1 cellular context compared by ENCODE assay signal in genomic region chr4:4385729-4386295, GRCh38.
TF ChIP-seq lines count a peak whose summit lies in the region.

No MANE protein-coding gene starts in this region.

TF ChIP-seq in IMR-90, 13 proteins besides CTCF, POLR2A, EP300 and RAD21 (continued from another document):
- TF ChIP-seq ELK1 (IDR thresholded peaks at IDR 0.05; ENCODE audit: borderline replicate concordance, low read depth, low read length) (no peak), CHD1 (IDR thresholded peaks at IDR 0.05; ENCODE audit: low read depth, low read length) (no peak), RFX5 (IDR thresholded peaks at IDR 0.05; ENCODE audit: low read depth, low read length) (no peak), FOS (IDR thresholded peaks at IDR 0.05; ENCODE audit: low read depth, low read length) (no peak), RCOR1 (IDR thresholded peaks at IDR 0.05; ENCODE audit: insufficient replicate concordance, low read length) (no peak)
- TF ChIP-seq, protein P1, sequence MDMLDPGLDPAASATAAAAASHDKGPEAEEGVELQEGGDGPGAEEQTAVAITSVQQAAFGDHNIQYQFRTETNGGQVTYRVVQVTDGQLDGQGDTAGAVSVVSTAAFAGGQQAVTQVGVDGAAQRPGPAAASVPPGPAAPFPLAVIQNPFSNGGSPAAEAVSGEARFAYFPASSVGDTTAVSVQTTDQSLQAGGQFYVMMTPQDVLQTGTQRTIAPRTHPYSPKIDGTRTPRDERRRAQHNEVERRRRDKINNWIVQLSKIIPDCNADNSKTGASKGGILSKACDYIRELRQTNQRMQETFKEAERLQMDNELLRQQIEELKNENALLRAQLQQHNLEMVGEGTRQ (IDR thresholded peaks at IDR 0.05; ENCODE audit: low read depth, low read length) = no peak
